18 cellular contexts compared by ENCODE assay signal in the genomic region with DNA sequence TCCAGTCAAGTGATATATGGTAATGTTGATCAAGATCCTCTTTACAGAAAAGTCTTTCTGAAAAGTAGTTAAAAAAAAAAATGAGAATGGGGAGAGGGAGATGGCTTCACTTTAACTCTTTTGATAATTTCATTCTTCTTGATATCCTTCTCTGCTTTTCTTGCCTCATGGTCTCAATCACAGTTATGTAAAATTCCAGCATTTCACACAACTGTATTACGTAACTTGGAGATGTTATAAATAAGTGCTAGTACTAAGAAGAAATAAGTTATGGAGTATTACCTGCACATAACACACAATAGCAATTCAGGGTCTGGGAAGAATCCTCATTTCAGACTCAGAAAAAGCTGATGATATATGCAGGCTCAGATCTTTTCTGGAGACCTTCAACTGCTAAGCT.
"Had no signal": no experiment of that assay in that cellular context is flagged by ENCODE, and none has a peak within 500 bp of the region (broad histone marks: within the 10 kb centered on the region; RNA-seq: fewer than 3 reads in every experiment).

No MANE protein-coding gene starts in this region.

- DNase-seq: caudate nucleus; effector memory CD4-positive, alpha-beta T cell; immature natural killer cell; kidney; left colon; left ventricle myocardium superior; mesendoderm; naive thymus-derived CD8-positive, alpha-beta T cell; psoas muscle; retina; sigmoid colon; stimulated activated CD4-positive, alpha-beta T cell treated with anti-CD3 and anti-CD28 coated beads, Interleukin-2, amount 100 ng/mL, for 48 hours; stimulated activated naive CD4-positive, alpha-beta T cell treated with Interleukin-2 at 50 U/mL for 16 hours had no signal

- H3K9me3 ChIP-seq: esophagus muscularis mucosa, gastroesophageal sphincter, neutrophil, psoas muscle, sigmoid colon had no signal

- H3K36me3 ChIP-seq: gastroesophageal sphincter, neutrophil, sigmoid colon had no signal

- H3K27me3 ChIP-seq: esophagus muscularis mucosa, gastroesophageal sphincter, neutrophil, sigmoid colon had no signal

- H3K4me2 ChIP-seq: smooth muscle cell had no signal

- H3K27ac ChIP-seq: epithelial cell of prostate, esophagus muscularis mucosa, gastroesophageal sphincter, neutrophil, psoas muscle, sigmoid colon had no signal

- H3K4me3 ChIP-seq: esophagus muscularis mucosa, gastroesophageal sphincter, psoas muscle, sigmoid colon, smooth muscle cell had no signal

- H3K4me1 ChIP-seq: psoas muscle had no signal

- ATAC-seq: gastroesophageal sphincter; left colon; left ventricle myocardium superior; naive thymus-derived CD8-positive, alpha-beta T cell; psoas muscle had no signal
